ENCODE assay signal across 16 cellular contexts in genomic region chr3:13220991-13221390, GRCh38.
DNase-seq lines count a peak whose midpoint lies in the region; ATAC-seq, FAIRE-seq and TF ChIP-seq lines count a peak whose summit lies in the region.
"Had no signal": no experiment of that assay in that cellular context is flagged by ENCODE, and none has a peak within 500 bp of the region (broad histone marks: within the 10 kb centered on the region; RNA-seq: fewer than 3 reads in every experiment).

No MANE protein-coding gene starts in this region.

- POLR2A ChIA-PET in HEK293 (lab: Yijun Ruan, JAX) = no interaction called here

- no peak overlapping the region for H2BK12ac ChIP-seq in neuronal stem cell (ENCODE audit: low read length)

- H3K9ac ChIP-seq in astrocyte (ENCODE audit: low read length) (no peak overlapping the region), neuronal stem cell (ENCODE audit: low read depth, low read length, poor library complexity) (peak overlapping the region; percentile 50)

- peaks cover 0 to 13% (median 4%) of the 10 kb centered on the region in 9 donors for H3K4me1 ChIP-seq in heart right ventricle
- no peaks in the 10 kb centered on the region for H3K4me1 ChIP-seq in HEK293 (ENCODE audit: control insufficient read depth, insufficient read depth, low read length)
- peaks cover 25% of the 10 kb centered on the region for H3K4me1 ChIP-seq in astrocyte (ENCODE audit: insufficient read depth, low read length)
- H3K4me1 ChIP-seq in neuronal stem cell (ENCODE audit: control insufficient read depth in 2 of 2, insufficient read depth in 1 of 2, low read depth in 1 of 2, low read length in 2 of 2) = peaks cover 0 to 13% of the 10 kb centered on the region in 2 donors

- H3K36me3 Mint-ChIP-seq in astrocyte (ENCODE audit: low read depth, unreplicated experiment) (no peaks in the 10 kb centered on the region), CD14-positive monocyte (no peaks in the 10 kb centered on the region)
- H3K36me3 Mint-ChIP-seq: CD8-positive, alpha-beta memory T cell had no signal

- H3K18ac ChIP-seq in neuronal stem cell (ENCODE audit: low read length) = peak overlapping the region; percentile 28

- H3K27me3 ChIP-seq in heart right ventricle = peaks cover 0 to 5% (median 0%) of the 10 kb centered on the region in 7 donors
- H3K27me3 ChIP-seq in astrocyte (ENCODE audit: insufficient read depth, low read length) = no peaks in the 10 kb centered on the region
- no peaks in the 10 kb centered on the region for H3K27me3 ChIP-seq in neuronal stem cell (ENCODE audit: control insufficient read depth in 3 of 3, insufficient read depth in 3 of 3, low read depth in 1 of 3, low read length in 3 of 3)

- H3K79me1 ChIP-seq in neuronal stem cell (ENCODE audit: low read depth, low read length) = peaks cover 3% of the 10 kb centered on the region

- no peak for TF ChIP-seq CTCF in heart right ventricle (IDR thresholded peaks at IDR 0.05)
- TF ChIP-seq CTCF in HEK293 (tag by site-specific recombination; IDR thresholded peaks at IDR 0.05) = no peak
- TF ChIP-seq CTCF in astrocyte (IDR thresholded peaks at IDR 0.05; ENCODE audit: insufficient read depth, low read depth, low read length) = no peak
- TF ChIP-seq CTCF in CD14-positive monocyte (IDR thresholded peaks at IDR 0.05) = no peak

- H3K79me2 ChIP-seq in astrocyte (ENCODE audit: insufficient read depth, low read length) = no peaks in the 10 kb centered on the region

- DNase-seq in Right ventricle myocardium superior (peak; percentile 17), heart right ventricle (no peak), astrocyte (ENCODE audit: low read depth) (no peak), neuronal stem cell (ENCODE audit: low spot score) (no peak), islet precursor cell (no peak), CD14-positive monocyte (ENCODE audit: low spot score) (no peak), RKO (ENCODE audit: low spot score) (no peak)
- DNase-seq: 8988T, ACHN, Caco-2, DMS53, GF-D8 had no signal

- H4K8ac ChIP-seq in neuronal stem cell (ENCODE audit: low read depth, low read length) = no peak overlapping the region

- H2AK5ac ChIP-seq in neuronal stem cell (ENCODE audit: low read depth, low read length) = peak overlapping the region; percentile 32

- H3K4ac ChIP-seq in neuronal stem cell (ENCODE audit: low read length) = no peak overlapping the region

- no peak overlapping the region for H2BK5ac ChIP-seq in neuronal stem cell (ENCODE audit: low read length)

- H3K4me1 Mint-ChIP-seq in astrocyte (ENCODE audit: low read depth, unreplicated experiment) (peaks cover 27% of the 10 kb centered on the region), CD14-positive monocyte (peaks cover 8% of the 10 kb centered on the region)
- H3K4me1 Mint-ChIP-seq: CD8-positive, alpha-beta memory T cell had no signal

- H3K27ac Mint-ChIP-seq in astrocyte (ENCODE audit: unreplicated experiment) (peak overlapping the region; percentile 47), CD14-positive monocyte (peak overlapping the region in 1 of 7 donors; percentile 42)
- H3K27ac Mint-ChIP-seq: CD8-positive, alpha-beta memory T cell had no signal

- peak overlapping the region; percentile 37 for H2BK15ac ChIP-seq in neuronal stem cell (ENCODE audit: low read length)

- H4K91ac ChIP-seq in neuronal stem cell (ENCODE audit: low read depth, low read length, poor library complexity) = no peak overlapping the region

- H3K9me3 ChIP-seq in heart right ventricle = no peaks in the 10 kb centered on the region
- H3K9me3 ChIP-seq in HEK293 (ENCODE audit: control insufficient read depth, insufficient read depth, low read depth, low read length) = no peaks in the 10 kb centered on the region
- no peaks in the 10 kb centered on the region for H3K9me3 ChIP-seq in astrocyte (ENCODE audit: insufficient read depth, low read depth, low read length)
- no peaks in the 10 kb centered on the region for H3K9me3 ChIP-seq in neuronal stem cell (replicated peaks in 1 of 2; ENCODE audit: control insufficient read depth in 2 of 2, insufficient read depth in 1 of 2, low read depth in 1 of 2, low read length in 2 of 2)
- H3K9me3 ChIP-seq: Caco-2 had no signal

- H3K14ac ChIP-seq in neuronal stem cell (ENCODE audit: low read length) = peak overlapping the region; percentile 56

- H4K20me1 ChIP-seq in astrocyte (ENCODE audit: insufficient read depth, low read length) = no peaks in the 10 kb centered on the region

- H3K4me2 ChIP-seq in astrocyte (ENCODE audit: low read length) = no peak overlapping the region
- no peak overlapping the region for H3K4me2 ChIP-seq in neuronal stem cell (ENCODE audit: insufficient read depth, low read length, poor library complexity, severe bottlenecking)

- no peak for FAIRE-seq in astrocyte (lab: Jason Lieb, UNC)
- FAIRE-seq: GM19239 had no signal

- H2BK120ac ChIP-seq in neuronal stem cell (ENCODE audit: low read depth, low read length) = peak overlapping the region; percentile 43

- H3K4me3 Mint-ChIP-seq in astrocyte (ENCODE audit: unreplicated experiment) (no peak overlapping the region), CD14-positive monocyte (no peak overlapping the region)
- H3K4me3 Mint-ChIP-seq: CD8-positive, alpha-beta memory T cell had no signal

- WGBS in heart right ventricle, 2 donors = 92 to 93% methylated on average over 8 of the region's 8 CpGs
- WGBS in neuronal stem cell (ENCODE audit: extremely low coverage in 2 of 2, insufficient read length in 2 of 2, insufficient replicate concordance in 1 of 2), 2 donors = no CpG with 5 or more reads among the region's 8 CpGs

- CTCF ChIA-PET in HEK293 (lab: Yijun Ruan, JAX) = no interaction called here

- no peaks in the 10 kb centered on the region for H3K36me3 ChIP-seq in heart right ventricle
- no peaks in the 10 kb centered on the region for H3K36me3 ChIP-seq in HEK293 (ENCODE audit: control insufficient read depth in 2 of 2, insufficient read depth in 1 of 2, low read length in 2 of 2)
- no peaks in the 10 kb centered on the region for H3K36me3 ChIP-seq in astrocyte (ENCODE audit: insufficient read depth, low read length)
- no peaks in the 10 kb centered on the region for H3K36me3 ChIP-seq in neuronal stem cell (replicated peaks in 1 of 2; ENCODE audit: control insufficient read depth in 2 of 2, insufficient read depth in 2 of 2, low read length in 2 of 2)

- H3K27ac ChIP-seq in heart right ventricle (no peak overlapping the region), HEK293 (ENCODE audit: extremely low read depth, low read depth, low read length) (no peak overlapping the region), astrocyte (ENCODE audit: low read depth, low read length) (no peak overlapping the region), neuronal stem cell (replicated peaks; ENCODE audit: low read length) (no peak overlapping the region)

- intact Hi-C loops in Right ventricle myocardium superior (cut with DNase I) (no loop called here), heart right ventricle (cut with DNase I) (no loop called here), CD14-positive monocyte (cut with micrococcal nuclease) (no loop called here)

- H3K9me3 Mint-ChIP-seq in astrocyte (ENCODE audit: unreplicated experiment) = no peaks in the 10 kb centered on the region
- peaks cover 0 to 4% (median 0%) of the 10 kb centered on the region in 7 donors for H3K9me3 Mint-ChIP-seq in CD14-positive monocyte
- H3K9me3 Mint-ChIP-seq: CD8-positive, alpha-beta memory T cell had no signal

- H3K27me3 Mint-ChIP-seq in astrocyte (ENCODE audit: low read depth, unreplicated experiment) = no peaks in the 10 kb centered on the region
- peaks cover 3 to 7% (median 3%) of the 10 kb centered on the region in 3 donors for H3K27me3 Mint-ChIP-seq in CD14-positive monocyte (ENCODE audit: low read depth in 3 of 3)

- ATAC-seq in Right ventricle myocardium superior (ENCODE audit: poor library complexity) (no peak), heart right ventricle (no peak)
- ATAC-seq: HCT116 had no signal

- no peak overlapping the region for H3K23ac ChIP-seq in neuronal stem cell (ENCODE audit: low read depth, low read length, poor library complexity)

- H2AFZ ChIP-seq in astrocyte (ENCODE audit: low read depth, low read length) (no peak overlapping the region), neuronal stem cell (ENCODE audit: low read length) (no peak overlapping the region)

- no peak overlapping the region for H3K4me3 ChIP-seq in heart right ventricle
- no peak overlapping the region for H3K4me3 ChIP-seq in HEK293 (ENCODE audit: low read depth, low read length)
- H3K4me3 ChIP-seq in astrocyte (ENCODE audit: insufficient read depth, low read depth, low read length) = no peak overlapping the region
- H3K4me3 ChIP-seq in neuronal stem cell (ENCODE audit: low read length in 2 of 2) = no peak overlapping the region

TF ChIP-seq in HEK293, 187 proteins besides CTCF, POLR2A, EP300 and RAD21:
- TF ChIP-seq KLF1 (tag by site-specific recombination; IDR thresholded peaks at IDR 0.05) = 0 out of 2 replicates have a peak, but pooled peaks have one; percentile 18
- TF ChIP-seq TCF7L2 (IDR thresholded peaks at IDR 0.05; ENCODE audit: borderline replicate concordance, low read depth, low read length) = no peak
- no peak for TF ChIP-seq BCL11A (tag by site-specific recombination; IDR thresholded peaks at IDR 0.05; ENCODE audit: low read depth)
- no peak for TF ChIP-seq ZNF513 (tag by site-specific recombination; IDR thresholded peaks at IDR 0.05)
- TF ChIP-seq YY1 (tag by site-specific recombination; IDR thresholded peaks at IDR 0.05) = no peak
